In genomic region chr1:179205284-179205683, GRCh38 we compare ENCODE assay signal across 18 cellular contexts. TPM values are rescaled to one million over a fixed set of nuclear protein-coding genes. Genes with fewer than 3 reads are reported as not detected.
A peak's percentile ranks its signal among the peaks of the same experiment; 100 is the strongest.
DNase-seq lines count a peak whose midpoint lies in the region; ATAC-seq and TF ChIP-seq lines count a peak whose summit lies in the region.
"Had no signal": no experiment of that assay in that cellular context is flagged by ENCODE, and none has a peak within 500 bp of the region (broad histone marks: within the 10 kb centered on the region; RNA-seq: fewer than 3 reads in every experiment).

No MANE protein-coding gene starts in this region.

- TF ChIP-seq POLR2A in testis (IDR thresholded peaks at IDR 0.05), result no peak

- intact Hi-C loops in testis (cut with DNase I; ENCODE audit: low total_unique reads), result no loop called here

- H3K27ac ChIP-seq in testis, result no peak overlapping the region
- H3K27ac ChIP-seq: psoas muscle had no signal

- H3K36me3 Mint-ChIP-seq in naive B cell, result no peaks in the 10 kb centered on the region

- no peaks in the 10 kb centered on the region for H3K9me3 ChIP-seq in testis
- H3K9me3 ChIP-seq: psoas muscle had no signal

- 87 to 90% methylated on average over 4 of the region's 4 CpGs for WGBS in testis, 2 donors

- H3K36me3 ChIP-seq in testis (ENCODE audit: low read depth, missing control alignments), result no peaks in the 10 kb centered on the region

- no peaks in the 10 kb centered on the region for H3K9me3 Mint-ChIP-seq in naive B cell

- no peak overlapping the region for H3K4me3 ChIP-seq in testis
- H3K4me3 ChIP-seq: psoas muscle had no signal

- peaks cover 22% of the 10 kb centered on the region for H3K4me1 ChIP-seq in testis

- no peak for ATAC-seq in naive B cell (ENCODE audit: low read depth in 2 of 2)
- ATAC-seq: psoas muscle had no signal

- H3K27me3 Mint-ChIP-seq in naive B cell, result no peaks in the 10 kb centered on the region

- TF ChIP-seq CTCF in testis (IDR thresholded peaks at IDR 0.05), result no peak

- H3K4me3 Mint-ChIP-seq in naive B cell, result no peak overlapping the region

- DNase-seq in SIG-M5 treated with dmso at 0.1 percent for 504 hours (lab: John Stamatoyannopoulos, UW; ENCODE audit: unreplicated experiment) (peak; percentile 22), SIG-M5 (lab: John Stamatoyannopoulos, UW) (no peak), ELR (ENCODE audit: low read depth) (peak; percentile 23), RPMI7951 (ENCODE audit: low read depth) (peak; percentile 31), naive B cell (no peak), GM19240 (ENCODE audit: insufficient read length, low spot score) (no peak), iPS-NIHi7 (ENCODE audit: extremely low spot score) (no peak), testis (no peak)
- DNase-seq: 8988T; activated CD4-positive, alpha-beta T cell treated with anti-CD3 and anti-CD28 coated beads for 48 hours; AML-193; COR-L47; HCEC 1CT; KBM-7; NCI-H1048; NCI-H2029; NCI-H345; psoas muscle had no signal

- H3K27ac Mint-ChIP-seq in naive B cell, result peak overlapping the region in 4 of 6 donors; percentile 12 to 97 (median 79)

- H3K27me3 ChIP-seq in testis, result no peaks in the 10 kb centered on the region

- peaks cover 24 to 34% (median 29%) of the 10 kb centered on the region in 3 donors for H3K4me1 Mint-ChIP-seq in naive B cell

RNA-seq across cellular contexts. Expression of gene ABL2, which starts 24.2 kb away (rescaled TPM):
- 14.1 and 15.2 TPM in 2 replicates for total RNA-seq in RPMI7951 (2014; rRNA removed; shearing (Covaris generic))
- polyA plus RNA-seq in naive B cell (ENCODE audit: low read depth in 6 of 6) (1 to 10 TPM in 4 of 6 donors, under 1 TPM in 1, not detected in 1; 0.79 to 3.4 (median 2.5) TPM), testis (ENCODE audit: insufficient read depth, low read depth, low replicate concordance) (12.4 TPM)
- 10 to 100 TPM; 21.9 to 22.9 TPM for total RNA-seq in testis

Comparison
In these comparisons a context has a peak if more than half of its experiments do, and no peak if none do; other contexts are left out.
1. DNase-seq: peak in SIG-M5 treated with dmso at 0.1 percent for 504 hours (single experiment), ELR (single experiment) and RPMI7951 (single experiment); none in SIG-M5 (single experiment), naive B cell (single experiment), GM19240 (single experiment), iPS-NIHi7 (single experiment) and testis (single experiment).